Comparison of ENCODE assay signal across 18 cellular contexts in the genomic region with DNA sequence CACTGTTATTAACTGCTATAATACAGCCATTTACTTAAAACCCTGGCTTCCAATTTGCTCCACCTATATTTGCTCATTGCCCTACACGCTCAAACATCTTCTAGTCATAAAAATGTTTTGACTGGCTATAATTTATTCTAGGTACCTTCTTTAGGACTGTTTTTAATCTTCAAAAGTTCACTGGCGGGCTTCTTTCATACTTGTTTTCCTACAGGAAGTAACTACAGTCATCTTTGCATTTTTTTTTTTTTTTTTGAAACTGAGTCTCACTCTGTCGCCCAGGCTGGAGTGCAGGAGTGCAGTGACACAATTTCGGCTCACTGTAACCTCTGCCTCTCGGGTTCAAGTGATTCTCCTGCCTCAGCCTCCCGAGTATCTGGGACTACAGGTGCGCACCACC. TPM values are rescaled to one million over a fixed set of nuclear protein-coding genes. Genes with fewer than 3 reads are reported as not detected.
A peak's percentile ranks its signal among the peaks of the same experiment; 100 is the strongest.
DNase-seq lines count a peak whose midpoint lies in the region; ATAC-seq lines count a peak whose summit lies in the region.
"Had no signal": no experiment of that assay in that cellular context is flagged by ENCODE, and none has a peak within 500 bp of the region (broad histone marks: within the 10 kb centered on the region; RNA-seq: fewer than 3 reads in every experiment).

No MANE protein-coding gene starts in this region.

- H3K9me3 Mint-ChIP-seq in activated CD8-positive, alpha-beta memory T cell treated with anti-CD3 and anti-CD28 coated beads, Interleukin-2, amount 10 ng/mL, durations not matched to agents 7 days and 5 days (ENCODE audit: low read depth): no peaks in the 10 kb centered on the region
- H3K9me3 Mint-ChIP-seq in T-helper 1 cell treated with Interleukin-12 subunit alpha and Interleukin-12 subunit beta and Interleukin-4 antibody, amounts not matched to agents 30 μg/mL and 1 μg/mL, for 36 hours: no peaks in the 10 kb centered on the region
- no peaks in the 10 kb centered on the region for H3K9me3 Mint-ChIP-seq in activated naive CD8-positive, alpha-beta T cell (ENCODE audit: low read depth)

- no peaks in the 10 kb centered on the region for H3K27me3 Mint-ChIP-seq in activated CD8-positive, alpha-beta memory T cell treated with anti-CD3 and anti-CD28 coated beads, Interleukin-2, amount 10 ng/mL, durations not matched to agents 7 days and 5 days
- no peaks in the 10 kb centered on the region for H3K27me3 Mint-ChIP-seq in T-helper 1 cell treated with Interleukin-12 subunit alpha and Interleukin-12 subunit beta and Interleukin-4 antibody, amounts not matched to agents 30 μg/mL and 1 μg/mL, for 36 hours (ENCODE audit: low read depth)
- H3K27me3 Mint-ChIP-seq in activated naive CD8-positive, alpha-beta T cell: no peaks in the 10 kb centered on the region

- peak overlapping the region; percentile 61 for H3K27ac Mint-ChIP-seq in activated CD8-positive, alpha-beta memory T cell treated with anti-CD3 and anti-CD28 coated beads, Interleukin-2, amount 10 ng/mL, durations not matched to agents 7 days and 5 days
- peak overlapping the region; percentile 72 for H3K27ac Mint-ChIP-seq in T-helper 1 cell treated with Interleukin-12 subunit alpha and Interleukin-12 subunit beta and Interleukin-4 antibody, amounts not matched to agents 30 μg/mL and 1 μg/mL, for 36 hours
- H3K27ac Mint-ChIP-seq in activated naive CD8-positive, alpha-beta T cell: peak overlapping the region; percentile 91

- DNase-seq in activated CD8-positive, alpha-beta memory T cell treated with anti-CD3 and anti-CD28 coated beads, Interleukin-2, amount 10 ng/mL, durations not matched to agents 7 days and 5 days: peak; percentile 27
- DNase-seq in activated CD8-positive, alpha-beta memory T cell treated with anti-CD3 and anti-CD28 coated beads, Interleukin-2, amount 50 U/mL, for 4 hours: no peak
- DNase-seq in stimulated activated CD4-positive, alpha-beta T cell treated with anti-CD3 and anti-CD28 coated beads, Interleukin-4, amount 100 ng/mL, for 24 hours: peak; percentile 7
- no peak for DNase-seq in COR-L47 (lab: John Stamatoyannopoulos, UW)
- DNase-seq: brain microvascular endothelial cell, dorsolateral prefrontal cortex, foreskin keratinocyte, hypothalamus, islet precursor cell, Kasumi-1, NCI-H1092, NCI-H2029, NCI-H510A, right lobe of liver had no signal

- H3K4me3 Mint-ChIP-seq in activated CD8-positive, alpha-beta memory T cell treated with anti-CD3 and anti-CD28 coated beads, Interleukin-2, amount 10 ng/mL, durations not matched to agents 7 days and 5 days: no peak overlapping the region
- H3K4me3 Mint-ChIP-seq in T-helper 1 cell treated with Interleukin-12 subunit alpha and Interleukin-12 subunit beta and Interleukin-4 antibody, amounts not matched to agents 30 μg/mL and 1 μg/mL, for 36 hours: no peak overlapping the region
- peak overlapping the region; percentile 11 for H3K4me3 Mint-ChIP-seq in activated naive CD8-positive, alpha-beta T cell

- peaks cover 47% of the 10 kb centered on the region for H3K36me3 Mint-ChIP-seq in activated CD8-positive, alpha-beta memory T cell treated with anti-CD3 and anti-CD28 coated beads, Interleukin-2, amount 10 ng/mL, durations not matched to agents 7 days and 5 days
- peaks cover 45% of the 10 kb centered on the region for H3K36me3 Mint-ChIP-seq in T-helper 1 cell treated with Interleukin-12 subunit alpha and Interleukin-12 subunit beta and Interleukin-4 antibody, amounts not matched to agents 30 μg/mL and 1 μg/mL, for 36 hours (ENCODE audit: low read depth)
- peaks cover 8% of the 10 kb centered on the region for H3K36me3 Mint-ChIP-seq in activated naive CD8-positive, alpha-beta T cell

- CTCF ChIA-PET in activated CD8-positive, alpha-beta memory T cell treated with anti-CD3 and anti-CD28 coated beads, Interleukin-2, amount 10 ng/mL, durations not matched to agents 7 days and 5 days (lab: Charles Lee): interaction anchor here (2.3 kb wide), 1 partner anchor 38 kb away, joined by 6 read pairs; no protein-coding TSS in a partner anchor

- peaks cover 18% of the 10 kb centered on the region for H3K4me1 Mint-ChIP-seq in activated CD8-positive, alpha-beta memory T cell treated with anti-CD3 and anti-CD28 coated beads, Interleukin-2, amount 10 ng/mL, durations not matched to agents 7 days and 5 days
- H3K4me1 Mint-ChIP-seq in T-helper 1 cell treated with Interleukin-12 subunit alpha and Interleukin-12 subunit beta and Interleukin-4 antibody, amounts not matched to agents 30 μg/mL and 1 μg/mL, for 36 hours (ENCODE audit: low read depth): peaks cover 19% of the 10 kb centered on the region
- peaks cover 18% of the 10 kb centered on the region for H3K4me1 Mint-ChIP-seq in activated naive CD8-positive, alpha-beta T cell (ENCODE audit: low read depth)

- peak; percentile 39 for ATAC-seq in activated CD8-positive, alpha-beta memory T cell treated with anti-CD3 and anti-CD28 coated beads, Interleukin-2, amount 10 ng/mL, durations not matched to agents 7 days and 5 days
- no peak for ATAC-seq in GM21529 (IDR thresholded peaks at IDR 0.05; ENCODE audit: unreplicated experiment)
- ATAC-seq in GM19455 (IDR thresholded peaks at IDR 0.05; ENCODE audit: unreplicated experiment): no peak
- ATAC-seq: foreskin keratinocyte, right lobe of liver had no signal

RNA-seq across cellular contexts. Expression of a gene that starts 32.5 kb away (rescaled TPM):
- total RNA-seq in activated CD8-positive, alpha-beta memory T cell treated with anti-CD3 and anti-CD28 coated beads, Interleukin-2, amount 10 ng/mL, durations not matched to agents 7 days and 5 days: 100 to 1,000 TPM; 129 to 186 TPM

RNA-seq across cellular contexts. Expression of a gene that starts 32.8 kb away (rescaled TPM):
- total RNA-seq in activated CD8-positive, alpha-beta memory T cell treated with anti-CD3 and anti-CD28 coated beads, Interleukin-2, amount 10 ng/mL, durations not matched to agents 7 days and 5 days: 10 to 100 TPM; 29.5 to 31.7 TPM

RNA-seq across cellular contexts. Expression of a gene that starts 49.5 kb away (rescaled TPM):
- total RNA-seq in activated CD8-positive, alpha-beta memory T cell treated with anti-CD3 and anti-CD28 coated beads, Interleukin-2, amount 10 ng/mL, durations not matched to agents 7 days and 5 days: 10 to 100 TPM in 1 of 2 experiments, 1 to 10 TPM in 1; 8.6 to 11.6 TPM

Comparison
In these comparisons a context has a peak if more than half of its experiments do, and no peak if none do; other contexts are left out.
1. DNase-seq: peak in activated CD8-positive, alpha-beta memory T cell treated with anti-CD3 and anti-CD28 coated beads, Interleukin-2, amount 10 ng/mL, durations not matched to agents 7 days and 5 days (single experiment) and stimulated activated CD4-positive, alpha-beta T cell treated with anti-CD3 and anti-CD28 coated beads, Interleukin-4, amount 100 ng/mL, for 24 hours (single experiment); none in activated CD8-positive, alpha-beta memory T cell treated with anti-CD3 and anti-CD28 coated beads, Interleukin-2, amount 50 U/mL, for 4 hours (single experiment) and COR-L47 (single experiment).
2. Peak in every context shown above with its lines, with median percentiles within 50 percentile points of each other: H3K27ac Mint-ChIP-seq.